In genomic region chr1:87328121-87329050, GRCh38 we compare ENCODE assay signal across 8 cellular contexts. TPM values are rescaled to one million over a fixed set of nuclear protein-coding genes. Genes with fewer than 3 reads are reported as not detected.
DNase-seq lines count a peak whose midpoint lies in the region; ATAC-seq and TF ChIP-seq lines count a peak whose summit lies in the region.

Gene LMO4, plus strand, starts transcription at chr1:87328880. Its CDS starts 3,136 bp downstream, at chr1:87332016.

- CTCF ChIA-PET in activated naive CD4-positive, alpha-beta T cell treated with anti-CD3 and anti-CD28 coated beads for 36 hours (lab: Charles Lee), result no interaction called here

- H2AFZ ChIP-seq in neuronal stem cell (ENCODE audit: low read length), result peak within 1 kb of the TSS; percentile 97

- H3K36me3 ChIP-seq in GM06990 (ENCODE audit: control insufficient read depth, insufficient read depth, low read length) (no peaks in the 10 kb centered on the region), neuronal stem cell (replicated peaks in 1 of 2; ENCODE audit: control insufficient read depth in 2 of 2, insufficient read depth in 2 of 2, low read length in 2 of 2) (peaks cover 0 to 12% of the 10 kb centered on the region in 2 donors)

- no peak within 1 kb of the TSS for H2BK120ac ChIP-seq in neuronal stem cell (ENCODE audit: low read depth, low read length)

- H4K91ac ChIP-seq in neuronal stem cell (ENCODE audit: low read depth, low read length, poor library complexity), result no peak within 1 kb of the TSS

- peak; percentile 61 for TF ChIP-seq POLR2A in NB4 (IDR thresholded peaks at IDR 0.05; ENCODE audit: extremely low read depth, insufficient read length)

- H3K4me3 ChIP-seq in GM06990 (replicated peaks; ENCODE audit: low read depth, low read length) (peak within 1 kb of the TSS; percentile 83), NB4 (ENCODE audit: low read depth, low read length) (peak within 1 kb of the TSS; percentile 67), neuronal stem cell (ENCODE audit: low read length in 2 of 2) (peak within 1 kb of the TSS; percentile 57 to 96)

- no peak for TF ChIP-seq CTCF in GM06990 (IDR thresholded peaks at IDR 0.05; ENCODE audit: insufficient read depth, low read length, poor library complexity, severe bottlenecking)
- no peak for TF ChIP-seq CTCF in NB4 (IDR thresholded peaks at IDR 0.05; ENCODE audit: low read depth, low read length)
- no peak for TF ChIP-seq CTCF in subcutaneous adipose tissue (IDR thresholded peaks at IDR 0.05; ENCODE audit: low read depth)

- peak within 1 kb of the TSS; percentile 91 for H3K4me3 Mint-ChIP-seq in activated naive CD4-positive, alpha-beta T cell treated with anti-CD3 and anti-CD28 coated beads for 36 hours

- no peak within 1 kb of the TSS for H2BK15ac ChIP-seq in neuronal stem cell (ENCODE audit: low read length)

- H3K36me3 Mint-ChIP-seq in activated naive CD4-positive, alpha-beta T cell treated with anti-CD3 and anti-CD28 coated beads for 36 hours (ENCODE audit: low read depth), result peaks cover 3% of the 10 kb centered on the region

- H3K23ac ChIP-seq in neuronal stem cell (ENCODE audit: low read depth, low read length, poor library complexity), result peak within 1 kb of the TSS; percentile 77

- no peak within 1 kb of the TSS for H3K14ac ChIP-seq in neuronal stem cell (ENCODE audit: low read length)

- no CpG with 5 or more reads among the region's 110 CpGs for WGBS in neuronal stem cell (ENCODE audit: extremely low coverage in 2 of 2, insufficient read length in 2 of 2, insufficient replicate concordance in 1 of 2), 2 donors

- no peak within 1 kb of the TSS for H3K4ac ChIP-seq in neuronal stem cell (ENCODE audit: low read length)

- peaks cover 3 to 12% of the 10 kb centered on the region in 2 donors for H3K4me1 ChIP-seq in neuronal stem cell (ENCODE audit: control insufficient read depth in 2 of 2, insufficient read depth in 1 of 2, low read depth in 1 of 2, low read length in 2 of 2)

- no peak within 1 kb of the TSS for H2BK12ac ChIP-seq in neuronal stem cell (ENCODE audit: low read length)

- no peak within 1 kb of the TSS for H2AK5ac ChIP-seq in neuronal stem cell (ENCODE audit: low read depth, low read length)

- H4K8ac ChIP-seq in neuronal stem cell (ENCODE audit: low read depth, low read length), result no peak within 1 kb of the TSS

- peaks cover 32% of the 10 kb centered on the region for H3K4me1 Mint-ChIP-seq in activated naive CD4-positive, alpha-beta T cell treated with anti-CD3 and anti-CD28 coated beads for 36 hours (ENCODE audit: low read depth)

- DNase-seq in GM06990 (ENCODE audit: extremely low read depth, insufficient read length) (peak; percentile 94), NB4 (ENCODE audit: low read depth) (peak; percentile 97), SK-N-DZ (ENCODE audit: low spot score) (peak; percentile 96), foreskin melanocyte (peak; percentile 96), neuronal stem cell (ENCODE audit: low spot score) (peak; percentile 94)
- peak; percentile 91 for DNase-seq in activated naive CD4-positive, alpha-beta T cell treated with anti-CD3 and anti-CD28 coated beads for 36 hours

- H3K79me1 ChIP-seq in neuronal stem cell (ENCODE audit: low read depth, low read length), result no peaks in the 10 kb centered on the region

- H3K9ac ChIP-seq in neuronal stem cell (ENCODE audit: low read depth, low read length, poor library complexity), result peak within 1 kb of the TSS; percentile 89

- H3K27me3 Mint-ChIP-seq in activated naive CD4-positive, alpha-beta T cell treated with anti-CD3 and anti-CD28 coated beads for 36 hours (ENCODE audit: low read depth), result peaks cover 23% of the 10 kb centered on the region

- intact Hi-C loops in activated naive CD4-positive, alpha-beta T cell treated with anti-CD3 and anti-CD28 coated beads for 36 hours (cut with micrococcal nuclease), result loop anchor here (1.0 to 10.0 kb wide), 6 partner anchors 123 to 1563 kb away; partner anchors contain the start of gene GTF2B

- peak within 1 kb of the TSS; percentile 89 for H3K27ac ChIP-seq in neuronal stem cell (replicated peaks; ENCODE audit: low read length)

- H2BK5ac ChIP-seq in neuronal stem cell (ENCODE audit: low read length), result no peak within 1 kb of the TSS

- H3K9me3 ChIP-seq in neuronal stem cell (replicated peaks in 1 of 2; ENCODE audit: control insufficient read depth in 2 of 2, insufficient read depth in 1 of 2, low read depth in 1 of 2, low read length in 2 of 2), result no peaks in the 10 kb centered on the region

- H3K27ac Mint-ChIP-seq in activated naive CD4-positive, alpha-beta T cell treated with anti-CD3 and anti-CD28 coated beads for 36 hours, result peak within 1 kb of the TSS; percentile 81

- no peaks in the 10 kb centered on the region for H3K9me3 Mint-ChIP-seq in activated naive CD4-positive, alpha-beta T cell treated with anti-CD3 and anti-CD28 coated beads for 36 hours

- H3K18ac ChIP-seq in neuronal stem cell (ENCODE audit: low read length), result peak within 1 kb of the TSS; percentile 96

- H3K27me3 ChIP-seq in GM06990 (replicated peaks; ENCODE audit: control insufficient read depth, insufficient read depth, low read length) (no peaks in the 10 kb centered on the region), neuronal stem cell (ENCODE audit: control insufficient read depth in 3 of 3, insufficient read depth in 3 of 3, low read depth in 1 of 3, low read length in 3 of 3) (peaks cover 0 to 3% (median 0%) of the 10 kb centered on the region in 3 experiments)

- ATAC-seq in HG02571 (IDR thresholded peaks at IDR 0.05; ENCODE audit: unreplicated experiment), result peak; percentile 80

- peak within 1 kb of the TSS; percentile 57 for H3K4me2 ChIP-seq in neuronal stem cell (ENCODE audit: insufficient read depth, low read length, poor library complexity, severe bottlenecking)

RNA-seq across cellular contexts. Expression of gene LMO4, which starts in this region (rescaled TPM):
- 85.6 and 102 TPM in 2 replicates for polyA plus RNA-seq in SK-N-DZ (2014; cell fraction: cytosol; rRNA removed)
- 61.2 and 68.9 TPM in 2 replicates for polyA plus RNA-seq in SK-N-DZ (2014; cell fraction: nucleus; rRNA removed)
- total RNA-seq in activated naive CD4-positive, alpha-beta T cell treated with anti-CD3 and anti-CD28 coated beads for 36 hours, result 10 to 100 TPM; 15.5 to 19.5 TPM
- polyA plus RNA-seq in neuronal stem cell (2013, experiment 1 of 2), result 111 TPM
- polyA plus RNA-seq in neuronal stem cell (2013, experiment 2 of 2), result 116 TPM
- 10 to 100 TPM; 32.8 to 69.1 (median 60.6) TPM for total RNA-seq in subcutaneous adipose tissue

Comparison
In these comparisons a context has a peak if more than half of its experiments do, and no peak if none do; other contexts are left out.
1. Peak in every context shown above with its lines: DNase-seq, ATAC-seq, H3K4me3 ChIP-seq and H3K27ac ChIP-seq.